In genomic region chr16:1105888-1106620, GRCh38 we compare ENCODE assay signal across 8 cellular contexts. TPM values are rescaled to one million over a fixed set of nuclear protein-coding genes. Genes with fewer than 3 reads are reported as not detected.
DNase-seq lines count a peak whose midpoint lies in the region; ATAC-seq and TF ChIP-seq lines count a peak whose summit lies in the region.

No MANE protein-coding gene starts in this region.

- H3K36me3 Mint-ChIP-seq in activated CD4-positive, alpha-beta T cell treated with anti-CD3 and anti-CD28 coated beads, Interleukin-2, amount 10 ng/mL, durations not matched to agents 24 days and 14 days (ENCODE audit: low read depth): no peaks in the 10 kb centered on the region
- no peaks in the 10 kb centered on the region for H3K36me3 Mint-ChIP-seq in endodermal cell (ENCODE audit: low read depth)

- TF ChIP-seq POLR2A in NB4 (IDR thresholded peaks at IDR 0.05; ENCODE audit: extremely low read depth, insufficient read length): no peak

- WGBS in endodermal cell (ENCODE audit: insufficient coverage in 1 of 2, insufficient read length in 1 of 2), 2 experiments: 48 to 70% methylated on average over 11 to 26 of the region's 26 CpGs

- no peaks in the 10 kb centered on the region for H3K27me3 Mint-ChIP-seq in activated CD4-positive, alpha-beta T cell treated with anti-CD3 and anti-CD28 coated beads, Interleukin-2, amount 10 ng/mL, durations not matched to agents 24 days and 14 days
- peaks cover 16% of the 10 kb centered on the region for H3K27me3 Mint-ChIP-seq in endodermal cell (ENCODE audit: insufficient read depth)

- intact Hi-C loops in activated CD4-positive, alpha-beta T cell treated with anti-CD3 and anti-CD28 coated beads, Interleukin-2, amount 10 ng/mL, durations not matched to agents 24 days and 14 days (cut with micrococcal nuclease): no loop called here

- H3K27me3 ChIP-seq in endodermal cell (ENCODE audit: control insufficient read depth, insufficient read depth, low read length, poor library complexity, severe bottlenecking): peaks cover 4% of the 10 kb centered on the region

- no peak overlapping the region for H3K27ac ChIP-seq in endodermal cell (ENCODE audit: low read depth, low read length)

- DNase-seq in NCI-H187 (lab: John Stamatoyannopoulos, UW) (peak; percentile 35 to 79), NCI-H187 treated with DMSO at 0.1 percent for 48 hours (lab: John Stamatoyannopoulos, UW) (no peak), NB4 (ENCODE audit: low read depth) (peak; percentile 59), endodermal cell (peak; percentile 92), midbrain (lab: John Stamatoyannopoulos, UW) (peak; percentile 45), superior temporal gyrus (ENCODE audit: extremely low spot score) (peak; percentile 68)
- DNase-seq in activated CD4-positive, alpha-beta T cell treated with anti-CD3 and anti-CD28 coated beads, Interleukin-2, amount 10 ng/mL, durations not matched to agents 24 days and 14 days: peak; percentile 69

- no peak overlapping the region for H3K9ac ChIP-seq in endodermal cell (ENCODE audit: extremely low read depth, low read length, poor library complexity, severe bottlenecking)

- peak; percentile 51 for TF ChIP-seq CTCF in NB4 (IDR thresholded peaks at IDR 0.05; ENCODE audit: low read depth, low read length)
- peak; percentile 93 for TF ChIP-seq CTCF in endodermal cell (conservative IDR thresholded peaks at IDR 0.05)

- no peak overlapping the region for H3K4me3 ChIP-seq in NB4 (ENCODE audit: low read depth, low read length)
- no peak overlapping the region for H3K4me3 ChIP-seq in endodermal cell (ENCODE audit: low read length)

- no peak overlapping the region for H3K4me3 Mint-ChIP-seq in activated CD4-positive, alpha-beta T cell treated with anti-CD3 and anti-CD28 coated beads, Interleukin-2, amount 10 ng/mL, durations not matched to agents 24 days and 14 days
- no peak overlapping the region for H3K4me3 Mint-ChIP-seq in endodermal cell

- H3K4me1 Mint-ChIP-seq in activated CD4-positive, alpha-beta T cell treated with anti-CD3 and anti-CD28 coated beads, Interleukin-2, amount 10 ng/mL, durations not matched to agents 24 days and 14 days: no peaks in the 10 kb centered on the region
- H3K4me1 Mint-ChIP-seq in endodermal cell: peaks cover 2% of the 10 kb centered on the region

- no peaks in the 10 kb centered on the region for H3K9me3 Mint-ChIP-seq in activated CD4-positive, alpha-beta T cell treated with anti-CD3 and anti-CD28 coated beads, Interleukin-2, amount 10 ng/mL, durations not matched to agents 24 days and 14 days
- H3K9me3 Mint-ChIP-seq in endodermal cell: no peaks in the 10 kb centered on the region

- no peaks in the 10 kb centered on the region for H3K36me3 ChIP-seq in endodermal cell (ENCODE audit: control insufficient read depth, insufficient read depth, low read length)

- no peak for ATAC-seq in GM18502 (IDR thresholded peaks at IDR 0.05; ENCODE audit: poor library complexity, unreplicated experiment)

- no peak overlapping the region for H3K27ac Mint-ChIP-seq in activated CD4-positive, alpha-beta T cell treated with anti-CD3 and anti-CD28 coated beads, Interleukin-2, amount 10 ng/mL, durations not matched to agents 24 days and 14 days
- H3K27ac Mint-ChIP-seq in endodermal cell: no peak overlapping the region

- H3K9me3 ChIP-seq in endodermal cell (ENCODE audit: control insufficient read depth, low read length): no peaks in the 10 kb centered on the region

- H3K4me1 ChIP-seq in endodermal cell (ENCODE audit: control insufficient read depth, insufficient read depth, low read length): peaks cover 4% of the 10 kb centered on the region

RNA-seq across cellular contexts. Expression of gene C1QTNF8, which starts 10.0 kb away (rescaled TPM):
- not detected in 2 replicates for total RNA-seq in activated CD4-positive, alpha-beta T cell treated with anti-CD3 and anti-CD28 coated beads, Interleukin-2, amount 10 ng/mL, durations not matched to agents 24 days and 14 days
- total RNA-seq in endodermal cell: under 1 TPM; 0.15 to 0.20 TPM
- polyA plus RNA-seq in endodermal cell (2013, experiment 1 of 2): not detected
- polyA plus RNA-seq in endodermal cell (2013, experiment 2 of 2): not detected

RNA-seq across cellular contexts. Expression of gene SSTR5, which starts 33.5 kb away (rescaled TPM):
- total RNA-seq in activated CD4-positive, alpha-beta T cell treated with anti-CD3 and anti-CD28 coated beads, Interleukin-2, amount 10 ng/mL, durations not matched to agents 24 days and 14 days: not detected in 2 replicates
- total RNA-seq in endodermal cell: 1 to 10 TPM in 1 of 2 donors, under 1 TPM in 1; 0.64 to 1.3 TPM
- polyA plus RNA-seq in endodermal cell (2013, experiment 1 of 2): 0.18 TPM
- polyA plus RNA-seq in endodermal cell (2013, experiment 2 of 2): not detected

RNA-seq across cellular contexts. Expression of gene CACNA1H, which starts 46.9 kb away (rescaled TPM):
- 0.05 and 0.07 TPM in 2 replicates for total RNA-seq in activated CD4-positive, alpha-beta T cell treated with anti-CD3 and anti-CD28 coated beads, Interleukin-2, amount 10 ng/mL, durations not matched to agents 24 days and 14 days
- total RNA-seq in endodermal cell: 10 to 100 TPM; 31.6 to 45.0 TPM
- 33.4 TPM for polyA plus RNA-seq in endodermal cell (2013, experiment 1 of 2)
- polyA plus RNA-seq in endodermal cell (2013, experiment 2 of 2): 30.0 TPM

Comparison
In these comparisons a context has a peak if more than half of its experiments do, and no peak if none do; other contexts are left out.
1. RNA of gene CACNA1H, which starts 46.9 kb away (total RNA-seq): 31.6 to 45.0 TPM in endodermal cell; 0.05 to 0.07 TPM in activated CD4-positive, alpha-beta T cell treated with anti-CD3 and anti-CD28 coated beads, Interleukin-2, amount 10 ng/mL, durations not matched to agents 24 days and 14 days; every median in the first group is over 10 times any median in the second.